ENCODE assay signal across 8 cellular contexts in the genomic region with DNA sequence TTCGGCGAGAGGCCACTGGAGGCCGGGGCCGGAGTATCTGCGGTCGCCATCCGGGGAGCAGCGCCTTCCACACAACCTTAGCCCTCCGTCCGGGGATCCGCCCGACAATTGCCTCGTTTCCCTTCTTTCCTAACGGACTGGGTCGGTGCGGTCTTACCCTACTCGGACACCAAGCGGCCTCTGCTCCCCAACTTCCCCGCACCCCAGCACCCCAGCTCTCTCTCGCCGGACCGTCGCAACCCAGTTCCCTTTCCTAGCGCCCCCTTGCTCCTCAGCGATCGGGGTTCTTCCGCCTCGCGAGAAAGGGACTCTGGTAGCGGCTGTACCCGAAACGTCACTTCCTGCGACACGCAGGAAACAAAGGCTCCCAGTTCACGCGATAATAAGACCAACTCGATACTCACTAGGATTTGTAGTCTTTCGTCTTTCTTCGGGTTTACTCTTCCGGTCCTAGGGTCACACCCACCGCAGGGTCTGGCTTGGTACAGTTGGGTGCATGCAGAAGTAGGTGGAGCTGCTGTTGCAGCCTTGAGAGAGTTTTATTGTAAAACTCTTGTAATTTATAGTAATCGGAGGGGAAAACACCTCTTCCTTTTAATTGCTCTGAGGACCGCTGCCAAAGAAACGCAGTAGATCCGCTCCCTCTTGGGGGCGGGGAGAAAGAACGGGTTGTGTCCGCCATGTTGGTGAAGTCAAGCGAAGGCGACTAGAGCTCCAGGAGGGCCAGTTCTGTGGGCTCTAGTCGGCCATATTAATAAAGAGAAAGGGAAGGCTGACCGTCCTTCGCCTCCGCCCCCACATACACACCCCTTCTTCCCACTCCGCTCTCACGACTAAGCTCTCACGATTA. TPM values are rescaled to one million over a fixed set of nuclear protein-coding genes. Genes with fewer than 3 reads are reported as not detected.
DNase-seq lines count a peak whose midpoint lies in the region; ATAC-seq and TF ChIP-seq lines count a peak whose summit lies in the region.

A gene (plus strand): TSS at position 741 of the 850 bp plus-strand sequence. CDS start 209 bp downstream, outside the sequence.
A gene with protein sequence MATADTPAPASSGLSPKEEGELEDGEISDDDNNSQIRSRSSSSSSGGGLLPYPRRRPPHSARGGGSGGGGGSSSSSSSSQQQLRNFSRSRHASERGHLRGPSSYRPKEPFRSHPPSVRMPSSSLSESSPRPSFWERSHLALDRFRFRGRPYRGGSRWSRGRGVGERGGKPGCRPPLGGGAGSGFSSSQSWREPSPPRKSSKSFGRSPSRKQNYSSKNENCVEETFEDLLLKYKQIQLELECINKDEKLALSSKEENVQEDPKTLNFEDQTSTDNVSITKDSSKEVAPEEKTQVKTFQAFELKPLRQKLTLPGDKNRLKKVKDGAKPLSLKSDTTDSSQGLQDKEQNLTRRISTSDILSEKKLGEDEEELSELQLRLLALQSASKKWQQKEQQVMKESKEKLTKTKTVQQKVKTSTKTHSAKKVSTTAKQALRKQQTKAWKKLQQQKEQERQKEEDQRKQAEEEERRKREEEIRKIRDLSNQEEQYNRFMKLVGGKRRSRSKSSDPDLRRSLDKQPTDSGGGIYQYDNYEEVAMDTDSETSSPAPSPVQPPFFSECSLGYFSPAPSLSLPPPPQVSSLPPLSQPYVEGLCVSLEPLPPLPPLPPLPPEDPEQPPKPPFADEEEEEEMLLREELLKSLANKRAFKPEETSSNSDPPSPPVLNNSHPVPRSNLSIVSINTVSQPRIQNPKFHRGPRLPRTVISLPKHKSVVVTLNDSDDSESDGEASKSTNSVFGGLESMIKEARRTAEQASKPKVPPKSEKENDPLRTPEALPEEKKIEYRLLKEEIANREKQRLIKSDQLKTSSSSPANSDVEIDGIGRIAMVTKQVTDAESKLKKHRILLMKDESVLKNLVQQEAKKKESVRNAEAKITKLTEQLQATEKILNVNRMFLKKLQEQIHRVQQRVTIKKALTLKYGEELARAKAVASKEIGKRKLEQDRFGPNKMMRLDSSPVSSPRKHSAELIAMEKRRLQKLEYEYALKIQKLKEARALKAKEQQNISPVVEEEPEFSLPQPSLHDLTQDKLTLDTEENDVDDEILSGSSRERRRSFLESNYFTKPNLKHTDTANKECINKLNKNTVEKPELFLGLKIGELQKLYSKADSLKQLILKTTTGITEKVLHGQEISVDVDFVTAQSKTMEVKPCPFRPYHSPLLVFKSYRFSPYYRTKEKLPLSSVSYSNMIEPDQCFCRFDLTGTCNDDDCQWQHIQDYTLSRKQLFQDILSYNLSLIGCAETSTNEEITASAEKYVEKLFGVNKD (N-terminal part only) (minus strand): TSS at position 288 of the 850 bp plus-strand sequence. CDS start 238 bp downstream, at position 50.

- peak; percentile 42 for TF ChIP-seq CTCF in osteocyte (IDR thresholded peaks at IDR 0.05)
- TF ChIP-seq CTCF in thyroid gland (IDR thresholded peaks at IDR 0.05): peak in 2 of 6 experiments; percentile 10 to 17

- peak within 1 kb of the TSS; percentile 85 to 96 (median 94) for H3K27ac ChIP-seq in thyroid gland

- intact Hi-C loops in head of caudate nucleus (cut with DNase I): loop anchor here (1.0 kb wide), 1 partner anchor 23 kb away; a partner anchor contains a TSS
- intact Hi-C loops in thyroid gland (cut with DNase I): loop anchor here (10.0 kb wide), 1 partner anchor 91 kb away; a partner anchor contains a TSS

- H3K9me3 Mint-ChIP-seq in activated naive CD8-positive, alpha-beta T cell treated with anti-CD3 and anti-CD28 coated beads for 36 hours: peaks cover 5% of the 10 kb centered on the region
- H3K9me3 Mint-ChIP-seq in osteocyte (ENCODE audit: unreplicated experiment): no peaks in the 10 kb centered on the region

- H3K4me1 ChIP-seq in thyroid gland: peaks cover 18 to 24% of the 10 kb centered on the region in 2 donors

- no peaks in the 10 kb centered on the region for H3K27me3 ChIP-seq in thyroid gland

- peaks cover 36% of the 10 kb centered on the region for H3K4me1 Mint-ChIP-seq in activated naive CD8-positive, alpha-beta T cell treated with anti-CD3 and anti-CD28 coated beads for 36 hours
- peaks cover 33% of the 10 kb centered on the region for H3K4me1 Mint-ChIP-seq in osteocyte (ENCODE audit: unreplicated experiment)

- peak; percentile 85 for TF ChIP-seq POLR2A in GM10847 (IDR thresholded peaks at IDR 0.05; ENCODE audit: extremely low read depth, insufficient read length)
- TF ChIP-seq POLR2A in thyroid gland (IDR thresholded peaks at IDR 0.05): peak; percentile 71 to 95

- peak within 1 kb of the TSS; percentile 99 for H3K27ac Mint-ChIP-seq in activated naive CD8-positive, alpha-beta T cell treated with anti-CD3 and anti-CD28 coated beads for 36 hours
- peak within 1 kb of the TSS; percentile 100 for H3K27ac Mint-ChIP-seq in osteocyte (ENCODE audit: unreplicated experiment)

- ATAC-seq in HG02610 (IDR thresholded peaks at IDR 0.05; ENCODE audit: unreplicated experiment) (peak; percentile 89), SK-N-SH treated with all-trans-retinoic acid at 6 μM for 48 hours (peak; percentile 94)

- H3K4me3 Mint-ChIP-seq in activated naive CD8-positive, alpha-beta T cell treated with anti-CD3 and anti-CD28 coated beads for 36 hours: peak within 1 kb of the TSS; percentile 97
- peak within 1 kb of the TSS; percentile 99 for H3K4me3 Mint-ChIP-seq in osteocyte (ENCODE audit: unreplicated experiment)

- no peaks in the 10 kb centered on the region for H3K9me3 ChIP-seq in thyroid gland

- DNase-seq in NCI-H1092 (lab: John Stamatoyannopoulos, UW) (peak; percentile 97), head of caudate nucleus (peak; percentile 93 to 99 (median 98)), osteocyte (ENCODE audit: extremely low spot score, unreplicated experiment) (peak; percentile 96), thyroid gland (peak; percentile 93 to 94)
- DNase-seq in activated naive CD8-positive, alpha-beta T cell treated with anti-CD3 and anti-CD28 coated beads for 36 hours: peak; percentile 89

- peaks cover 46% of the 10 kb centered on the region for H3K36me3 Mint-ChIP-seq in activated naive CD8-positive, alpha-beta T cell treated with anti-CD3 and anti-CD28 coated beads for 36 hours
- H3K36me3 Mint-ChIP-seq in osteocyte (ENCODE audit: unreplicated experiment): peaks cover 11% of the 10 kb centered on the region

- peak within 1 kb of the TSS; percentile 61 to 99 (median 79) for H3K4me3 ChIP-seq in thyroid gland (replicated peaks in 1 of 3)

- H3K36me3 ChIP-seq in thyroid gland: peaks cover 6 to 9% of the 10 kb centered on the region in 2 donors

- WGBS in thyroid gland, 2 donors: 1% methylated on average over 54 to 57 of the region's 57 CpGs

- H3K27me3 Mint-ChIP-seq in activated naive CD8-positive, alpha-beta T cell treated with anti-CD3 and anti-CD28 coated beads for 36 hours: no peaks in the 10 kb centered on the region
- H3K27me3 Mint-ChIP-seq in osteocyte (ENCODE audit: unreplicated experiment): no peaks in the 10 kb centered on the region

TF ChIP-seq in SK-N-SH treated with all-trans-retinoic acid at 6 μM for 48 hours, 23 proteins besides CTCF, POLR2A, EP300 and RAD21 (continues in another document):
- TF ChIP-seq ZNF8 (CRISPR knock-in tag; IDR thresholded peaks at IDR 0.05) (no peak), ZFP30 (CRISPR knock-in tag; IDR thresholded peaks at IDR 0.05) (0 out of 2 replicates have a peak, but pooled peaks have one; percentile 8), CSDC2 (CRISPR knock-in tag; IDR thresholded peaks at IDR 0.05) (no peak), BACH2 (CRISPR knock-in tag; IDR thresholded peaks at IDR 0.05; ENCODE audit: borderline replicate concordance) (no peak), RARB (CRISPR knock-in tag; IDR thresholded peaks at IDR 0.05) (no peak), PPARA (CRISPR knock-in tag; IDR thresholded peaks at IDR 0.05; ENCODE audit: borderline replicate concordance) (no peak), SNAI2 (CRISPR knock-in tag; IDR thresholded peaks at IDR 0.05) (no peak), ARNTL (CRISPR knock-in tag; IDR thresholded peaks at IDR 0.05; ENCODE audit: borderline replicate concordance, low read depth) (0 out of 2 replicates have a peak, but pooled peaks have one; percentile 57), ZFP3 (CRISPR knock-in tag; IDR thresholded peaks at IDR 0.05) (no peak)
- TF ChIP-seq, protein P1, sequence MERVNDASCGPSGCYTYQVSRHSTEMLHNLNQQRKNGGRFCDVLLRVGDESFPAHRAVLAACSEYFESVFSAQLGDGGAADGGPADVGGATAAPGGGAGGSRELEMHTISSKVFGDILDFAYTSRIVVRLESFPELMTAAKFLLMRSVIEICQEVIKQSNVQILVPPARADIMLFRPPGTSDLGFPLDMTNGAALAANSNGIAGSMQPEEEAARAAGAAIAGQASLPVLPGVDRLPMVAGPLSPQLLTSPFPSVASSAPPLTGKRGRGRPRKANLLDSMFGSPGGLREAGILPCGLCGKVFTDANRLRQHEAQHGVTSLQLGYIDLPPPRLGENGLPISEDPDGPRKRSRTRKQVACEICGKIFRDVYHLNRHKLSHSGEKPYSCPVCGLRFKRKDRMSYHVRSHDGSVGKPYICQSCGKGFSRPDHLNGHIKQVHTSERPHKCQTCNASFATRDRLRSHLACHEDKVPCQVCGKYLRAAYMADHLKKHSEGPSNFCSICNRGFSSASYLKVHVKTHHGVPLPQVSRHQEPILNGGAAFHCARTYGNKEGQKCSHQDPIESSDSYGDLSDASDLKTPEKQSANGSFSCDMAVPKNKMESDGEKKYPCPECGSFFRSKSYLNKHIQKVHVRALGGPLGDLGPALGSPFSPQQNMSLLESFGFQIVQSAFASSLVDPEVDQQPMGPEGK (CRISPR knock-in tag; IDR thresholded peaks at IDR 0.05; ENCODE audit: borderline replicate concordance): no peak
- TF ChIP-seq, protein P2, sequence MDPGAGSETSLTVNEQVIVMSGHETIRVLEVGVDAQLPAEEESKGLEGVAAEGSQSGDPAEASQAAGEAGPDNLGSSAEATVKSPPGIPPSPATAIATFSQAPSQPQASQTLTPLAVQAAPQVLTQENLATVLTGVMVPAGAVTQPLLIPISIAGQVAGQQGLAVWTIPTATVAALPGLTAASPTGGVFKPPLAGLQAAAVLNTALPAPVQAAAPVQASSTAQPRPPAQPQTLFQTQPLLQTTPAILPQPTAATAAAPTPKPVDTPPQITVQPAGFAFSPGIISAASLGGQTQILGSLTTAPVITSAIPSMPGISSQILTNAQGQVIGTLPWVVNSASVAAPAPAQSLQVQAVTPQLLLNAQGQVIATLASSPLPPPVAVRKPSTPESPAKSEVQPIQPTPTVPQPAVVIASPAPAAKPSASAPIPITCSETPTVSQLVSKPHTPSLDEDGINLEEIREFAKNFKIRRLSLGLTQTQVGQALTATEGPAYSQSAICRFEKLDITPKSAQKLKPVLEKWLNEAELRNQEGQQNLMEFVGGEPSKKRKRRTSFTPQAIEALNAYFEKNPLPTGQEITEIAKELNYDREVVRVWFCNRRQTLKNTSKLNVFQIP (CRISPR knock-in tag; IDR thresholded peaks at IDR 0.05; ENCODE audit: borderline replicate concordance, low read depth): no peak

RNA-seq across cellular contexts. Expression of the first gene that starts in this region (rescaled TPM):
- 1 to 10 TPM; 7.5 to 7.6 TPM for total RNA-seq in activated naive CD8-positive, alpha-beta T cell treated with anti-CD3 and anti-CD28 coated beads for 36 hours
- total RNA-seq in osteocyte (5.0 and 5.1 TPM in 2 replicates), thyroid gland (10 to 100 TPM in 1 of 4 donors, 1 to 10 TPM in 3; 2.4 to 11.6 (median 3.0) TPM)

RNA-seq across cellular contexts. Expression of the second gene that starts in this region (rescaled TPM):
- 10 to 100 TPM; 29.8 to 31.6 TPM for total RNA-seq in activated naive CD8-positive, alpha-beta T cell treated with anti-CD3 and anti-CD28 coated beads for 36 hours
- total RNA-seq in osteocyte: 38.8 and 49.7 TPM in 2 replicates
- 10 to 100 TPM; 45.2 to 62.4 (median 50.0) TPM for total RNA-seq in thyroid gland

Comparison
In these comparisons a context has a peak if more than half of its experiments do, and no peak if none do; other contexts are left out.
1. Peak in every context shown above with its lines: DNase-seq, ATAC-seq, H3K4me3 ChIP-seq and H3K27ac ChIP-seq.